29 cellular contexts compared by ENCODE assay signal in the genomic region with DNA sequence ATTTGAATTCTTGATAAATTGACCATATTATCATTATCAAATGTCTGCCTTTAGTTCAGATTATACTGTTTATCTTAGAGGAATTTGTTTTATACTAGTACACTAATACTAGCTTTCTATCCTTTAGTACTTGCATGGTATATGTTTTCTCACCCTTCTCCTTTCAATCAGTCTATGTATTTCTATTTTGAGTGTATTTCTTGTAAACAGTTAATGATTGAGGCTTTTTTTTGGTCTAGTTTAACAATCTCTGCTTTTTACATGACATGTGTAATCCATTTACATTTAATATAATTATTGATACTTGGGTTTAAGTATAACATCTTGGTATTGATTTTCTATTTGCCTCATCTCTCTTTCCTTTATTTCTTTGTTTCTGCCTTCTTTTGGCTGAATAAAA.
"Had no signal": no experiment of that assay in that cellular context is flagged by ENCODE, and none has a peak within 500 bp of the region (broad histone marks: within the 10 kb centered on the region; RNA-seq: fewer than 3 reads in every experiment).

No MANE protein-coding gene starts in this region.

- H3K36me3 Mint-ChIP-seq: natural killer cell; neural progenitor cell; stimulated activated memory B cell treated with anti-CD40 and anti-IgM and Interleukin-4, amounts not matched to agents 10 μg/mL and 1 μg/mL and 100 μg/mL, for 72 hours had no signal

- H3K27ac Mint-ChIP-seq: natural killer cell; nephron; neural progenitor cell; progenitor cell of endocrine pancreas; stimulated activated memory B cell treated with anti-CD40 and anti-IgM and Interleukin-4, amounts not matched to agents 10 μg/mL and 1 μg/mL and 100 μg/mL, for 72 hours; stimulated activated naive CD8-positive, alpha-beta T cell treated with anti-CD3 and anti-CD28 coated beads, Interleukin-15, Interleukin-2, amounts not matched to agents 100 ng/mL and 50 ng/mL, for 24 hours had no signal

- H3K27me3 Mint-ChIP-seq: progenitor cell of endocrine pancreas; stimulated activated memory B cell treated with anti-CD40 and anti-IgM and Interleukin-4, amounts not matched to agents 10 μg/mL and 1 μg/mL and 100 μg/mL, for 72 hours; stimulated activated naive CD8-positive, alpha-beta T cell treated with anti-CD3 and anti-CD28 coated beads, Interleukin-15, Interleukin-2, amounts not matched to agents 100 ng/mL and 50 ng/mL, for 24 hours had no signal

- FAIRE-seq: small intestine, urothelium cell line had no signal

- H3K4me1 Mint-ChIP-seq: natural killer cell; neural progenitor cell; stimulated activated memory B cell treated with anti-CD40 and anti-IgM and Interleukin-4, amounts not matched to agents 10 μg/mL and 1 μg/mL and 100 μg/mL, for 72 hours had no signal

- H2AFZ ChIP-seq: neural progenitor cell, parathyroid adenoma had no signal

- H3K79me2 ChIP-seq: parathyroid adenoma had no signal

- H3K27ac ChIP-seq: neural progenitor cell, ovary, parathyroid adenoma, psoas muscle, right lobe of liver, sigmoid colon, stomach, thoracic aorta, thyroid gland, tibial nerve, upper lobe of left lung, vagina had no signal

- ATAC-seq: natural killer cell; psoas muscle; right cardiac atrium; right lobe of liver; stimulated activated memory B cell treated with anti-CD40 and anti-IgM and Interleukin-4, amounts not matched to agents 10 μg/mL and 1 μg/mL and 100 μg/mL, for 72 hours had no signal

- H3K9me3 ChIP-seq: ovary, right lobe of liver, sigmoid colon, thoracic aorta, thyroid gland, vagina had no signal

- H3K9ac ChIP-seq: neural progenitor cell, parathyroid adenoma had no signal

- H3K36me3 ChIP-seq: neural progenitor cell, ovary, right lobe of liver, sigmoid colon, stomach, thoracic aorta, thyroid gland, tibial nerve, upper lobe of left lung, vagina had no signal

- H3K4me3 ChIP-seq: neural progenitor cell, ovary, psoas muscle, right lobe of liver, sigmoid colon, stomach, thoracic aorta, thyroid gland, tibial nerve, upper lobe of left lung, vagina had no signal

- H3K4me2 ChIP-seq: neural progenitor cell had no signal

- H3K4me1 ChIP-seq: neural progenitor cell, parathyroid adenoma, psoas muscle, right lobe of liver, sigmoid colon, stomach, thyroid gland, tibial nerve, upper lobe of left lung, vagina had no signal

- H3K4me3 Mint-ChIP-seq: natural killer cell; nephron; neural progenitor cell; stimulated activated memory B cell treated with anti-CD40 and anti-IgM and Interleukin-4, amounts not matched to agents 10 μg/mL and 1 μg/mL and 100 μg/mL, for 72 hours; stimulated activated naive CD8-positive, alpha-beta T cell treated with anti-CD3 and anti-CD28 coated beads, Interleukin-15, Interleukin-2, amounts not matched to agents 100 ng/mL and 50 ng/mL, for 24 hours had no signal

- H3K27me3 ChIP-seq: neural progenitor cell, ovary, right lobe of liver, sigmoid colon, stomach, thyroid gland, tibial nerve, upper lobe of left lung, vagina had no signal

- DNase-seq: natural killer cell; occipital lobe; ovary; posterior cingulate gyrus; psoas muscle; right cardiac atrium; right lobe of liver; sigmoid colon; small intestine; stimulated activated CD4-positive, alpha-beta T cell treated with anti-CD3 and anti-CD28 coated beads, Interleukin-15, amount 100 ng/mL, for 24 hours; stimulated activated CD4-positive, alpha-beta T cell treated with anti-CD3 and anti-CD28 coated beads, Interleukin-2, amount 100 ng/mL, for 24 hours; stimulated activated CD4-positive, alpha-beta T cell treated with anti-CD3 and anti-CD28 coated beads, Interleukin-2, amount 100 ng/mL, for 48 hours; stimulated activated CD4-positive, alpha-beta T cell treated with anti-CD3 and anti-CD28 coated beads, Interleukin-4, amount 100 ng/mL, for 4 hours; stimulated activated CD8-positive, alpha-beta memory T cell treated with anti-CD3 and anti-CD28 coated beads, Interleukin-4, amount 100 ng/mL, for 48 hours; stimulated activated naive CD4-positive, alpha-beta T cell treated with Interleukin-2 at 50 U/mL for 16 hours; stomach; thyroid gland; trophoblast cell; upper lobe of left lung had no signal
